Comparison of ENCODE assay signal across 8 cellular contexts in the genomic region with DNA sequence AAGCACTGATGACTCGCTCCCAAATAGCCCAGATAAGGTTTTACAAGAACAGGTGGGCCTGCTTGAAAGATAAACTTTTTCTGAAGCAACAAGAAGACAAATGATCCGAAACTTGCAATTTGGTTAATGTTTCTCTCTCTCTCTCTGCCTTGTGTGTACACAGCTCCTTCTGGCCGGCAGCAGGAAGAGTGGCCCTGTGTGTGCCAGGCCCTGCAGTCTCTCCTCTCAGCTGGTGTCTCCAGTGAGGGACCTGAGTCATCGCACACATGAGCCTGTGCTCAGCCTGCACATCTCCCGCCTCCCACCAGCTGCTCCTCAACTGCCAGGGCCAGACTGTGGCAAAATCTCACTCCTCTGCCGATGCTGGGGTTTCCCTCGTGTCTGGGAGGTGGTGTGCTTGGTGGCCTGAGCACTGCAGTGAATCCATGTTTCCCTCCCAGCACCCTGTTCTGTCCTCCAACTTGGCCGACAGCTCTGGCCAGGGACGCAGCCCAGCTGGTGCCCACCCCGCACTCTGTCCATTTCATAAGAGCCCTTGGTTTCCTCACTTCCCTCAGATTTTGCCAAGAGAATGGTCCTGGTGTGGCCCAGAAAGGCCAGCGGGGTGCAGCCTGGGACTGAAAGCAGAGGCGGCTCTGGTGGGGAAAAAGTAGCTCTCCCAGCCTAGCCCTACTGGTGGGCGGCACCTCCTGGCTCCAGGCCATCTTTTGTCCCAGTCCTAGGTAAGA. TPM values are rescaled to one million over a fixed set of nuclear protein-coding genes. Genes with fewer than 3 reads are reported as not detected.
DNase-seq lines count a peak whose midpoint lies in the region; TF ChIP-seq lines count a peak whose summit lies in the region.

No MANE protein-coding gene starts in this region.

- no peaks in the 10 kb centered on the region for H3K36me3 Mint-ChIP-seq in type B pancreatic cell

- H3K27me3 Mint-ChIP-seq in type B pancreatic cell = peaks cover 25% of the 10 kb centered on the region

- peak overlapping the region; percentile 55 for H3K27ac Mint-ChIP-seq in type B pancreatic cell

- peak overlapping the region; percentile 34 for H3K4me3 Mint-ChIP-seq in type B pancreatic cell

- no peak for TF ChIP-seq CTCF in type B pancreatic cell (conservative IDR thresholded peaks at IDR 0.05)

- DNase-seq in Caki2 (ENCODE audit: low read depth) (peak; percentile 83), HCEC 1CT (peak; percentile 62), RPMI8226 (peak; percentile 84), inferior parietal cortex (ENCODE audit: extremely low spot score) (peak; percentile 17), type B pancreatic cell (ENCODE audit: extremely low spot score, unreplicated experiment) (peak; percentile 64), NCI-H526 (lab: John Stamatoyannopoulos, UW) (no peak), NCI-H128 (lab: John Stamatoyannopoulos, UW; ENCODE audit: unreplicated experiment) (no peak), NCI-H526 treated with DMSO at 0.1 percent for 48 hours (lab: John Stamatoyannopoulos, UW) (no peak)

- H3K9me3 Mint-ChIP-seq in type B pancreatic cell = no peaks in the 10 kb centered on the region

- peaks cover 19% of the 10 kb centered on the region for H3K4me1 Mint-ChIP-seq in type B pancreatic cell (ENCODE audit: unreplicated experiment)

- in situ Hi-C loops in Caki2 (cut with HindIII; ENCODE audit: low pct_unique_long_range_greater_than_20kb, low sequenced_read_pairs) = no loop called here

RNA-seq across cellular contexts. Expression of gene ERMARD, which starts 49.4 kb away (rescaled TPM):
- 9.6 and 22.8 TPM in 2 replicates for total RNA-seq in Caki2 (2014; rRNA removed; shearing (Covaris generic); ENCODE audit: low replicate concordance)
- total RNA-seq in type B pancreatic cell (ENCODE audit: low replicate concordance) = 18.6 and 32.1 TPM in 2 replicates

RNA-seq across cellular contexts. Expression of gene DYNLT2, which starts 49.5 kb away (rescaled TPM):
- total RNA-seq in Caki2 (2014; rRNA removed; shearing (Covaris generic); ENCODE audit: low replicate concordance) = 0.54 and 0.81 TPM in 2 replicates
- total RNA-seq in type B pancreatic cell (ENCODE audit: low replicate concordance) = 2.1 and 2.6 TPM in 2 replicates

Comparison
In these comparisons a context has a peak if more than half of its experiments do, and no peak if none do; other contexts are left out.
1. DNase-seq: peak in Caki2 (single experiment), HCEC 1CT (single experiment), RPMI8226 (single experiment), inferior parietal cortex (single experiment) and type B pancreatic cell (single experiment); none in NCI-H526 (0 of 2), NCI-H128 (single experiment) and NCI-H526 treated with DMSO at 0.1 percent for 48 hours (single experiment).